1 cellular context compared by ENCODE assay signal in the genomic region with DNA sequence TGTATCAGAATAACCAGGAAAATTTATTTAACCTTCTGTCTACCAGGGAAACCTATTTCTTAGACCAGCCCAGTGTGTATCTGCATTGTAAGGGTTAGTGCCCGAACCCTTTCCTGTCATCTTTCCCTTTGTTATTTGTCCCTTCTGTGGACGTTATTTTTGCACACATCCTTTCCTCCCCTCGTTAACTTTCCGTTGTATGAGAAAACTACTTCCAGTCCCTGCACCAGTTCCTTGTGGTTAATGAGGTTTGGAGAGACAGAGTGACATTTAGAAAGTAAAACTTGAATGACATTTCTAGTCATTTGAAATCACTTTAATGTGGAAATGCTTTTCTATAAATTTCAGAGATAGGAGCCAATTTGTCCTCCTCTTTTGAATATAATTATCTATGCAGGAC.
TF ChIP-seq lines count a peak whose summit lies in the region.

No MANE protein-coding gene starts in this region.

TF ChIP-seq in GM12878, 131 proteins besides CTCF, POLR2A, EP300 and RAD21:
- TF ChIP-seq ZNF24 (IDR thresholded peaks at IDR 0.05) (no peak), RUNX3 (IDR thresholded peaks at IDR 0.05; ENCODE audit: low read length) (peak; percentile 71)
